9 cellular contexts compared by ENCODE assay signal in the genomic region with DNA sequence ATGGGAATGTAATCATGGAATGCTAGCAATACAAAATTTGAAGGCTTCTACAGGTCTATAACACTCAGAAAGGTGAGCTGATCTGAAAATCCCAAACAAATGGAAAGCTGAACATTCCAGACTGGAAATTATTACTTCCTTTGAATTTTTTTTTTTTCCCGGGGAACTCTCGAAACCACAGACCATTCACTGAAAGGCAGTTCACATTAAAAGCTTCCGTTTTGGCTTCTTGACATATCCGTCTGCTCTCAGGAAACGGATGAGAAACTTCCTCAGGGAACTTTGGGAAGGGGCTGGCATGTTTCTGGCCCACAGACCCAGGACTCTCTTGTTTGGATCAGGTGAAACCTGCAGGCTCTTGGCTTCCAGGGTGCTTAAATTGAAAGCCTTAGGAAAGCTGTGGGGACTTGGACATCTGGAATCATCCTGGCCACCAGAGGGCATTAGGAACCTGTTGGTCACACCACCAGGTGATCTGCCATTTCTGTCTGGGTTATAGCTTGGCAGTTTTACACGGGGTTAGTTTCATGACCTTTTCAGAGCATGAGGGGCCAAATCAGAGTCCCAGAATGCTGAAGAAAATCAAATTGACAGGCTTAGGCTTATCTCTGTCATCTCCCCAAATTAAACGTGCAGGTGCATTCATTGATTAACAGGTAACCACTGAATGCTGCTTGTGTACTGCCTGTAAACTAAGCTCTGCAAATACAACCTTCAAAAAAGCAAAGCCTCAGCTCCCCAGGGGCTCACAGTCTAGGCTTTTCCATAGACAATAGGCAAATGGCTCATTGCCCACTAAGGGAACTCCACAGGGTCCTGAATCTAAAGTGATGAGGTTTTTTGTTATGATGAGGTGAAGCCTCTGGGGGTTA. TPM values are rescaled to one million over a fixed set of nuclear protein-coding genes. Genes with fewer than 3 reads are reported as not detected.
DNase-seq lines count a peak whose midpoint lies in the region; FAIRE-seq and TF ChIP-seq lines count a peak whose summit lies in the region.
"Had no signal": no experiment of that assay in that cellular context is flagged by ENCODE, and none has a peak within 500 bp of the region (broad histone marks: within the 10 kb centered on the region; RNA-seq: fewer than 3 reads in every experiment).

No MANE protein-coding gene starts in this region.

- DNase-seq in AG08395 (ENCODE audit: low spot score) (peak; percentile 75), GM18507 (ENCODE audit: extremely low spot score, insufficient read length, low read depth) (no peak), Karpas-422 (peak; percentile 83), SK-N-DZ (ENCODE audit: low spot score) (peak; percentile 59), right atrium auricular region (ENCODE audit: low spot score) (no peak), cortex of kidney (lab: John Stamatoyannopoulos, UW) (no peak)
- DNase-seq in activated naive CD4-positive, alpha-beta T cell treated with anti-CD3 and anti-CD28 coated beads, Interleukin-2, amount 50 U/mL, for 16 hours = peak; percentile 46

- no peaks in the 10 kb centered on the region for H3K36me3 ChIP-seq in Karpas-422 (ENCODE audit: insufficient read depth, low read length)
- no peaks in the 10 kb centered on the region for H3K36me3 ChIP-seq in right atrium auricular region
- no peaks in the 10 kb centered on the region for H3K36me3 ChIP-seq in skeletal muscle satellite cell (ENCODE audit: insufficient read depth, low read length)

- peak; percentile 87 for FAIRE-seq in GM18507 (lab: Jason Lieb, UNC)

- H3K9me2 ChIP-seq in Karpas-422 (replicated peaks; ENCODE audit: insufficient read depth, low read length) = no peaks in the 10 kb centered on the region

- H3K79me2 ChIP-seq in Karpas-422 (ENCODE audit: low read length) = no peaks in the 10 kb centered on the region

- H3K9me3 ChIP-seq in Karpas-422 (ENCODE audit: low read length) = no peaks in the 10 kb centered on the region
- no peaks in the 10 kb centered on the region for H3K9me3 ChIP-seq in right atrium auricular region
- no peaks in the 10 kb centered on the region for H3K9me3 ChIP-seq in skeletal muscle satellite cell (replicated peaks; ENCODE audit: low read length)

- H3K27me3 ChIP-seq in Karpas-422 (ENCODE audit: low read length) (no peaks in the 10 kb centered on the region), right atrium auricular region (no peaks in the 10 kb centered on the region), skeletal muscle satellite cell (ENCODE audit: control insufficient read depth, insufficient read depth, low read length) (peaks cover 56% of the 10 kb centered on the region)

- H3K4me1 ChIP-seq in Karpas-422 (ENCODE audit: low read length) = peaks cover 70% of the 10 kb centered on the region
- peaks cover 0 to 16% of the 10 kb centered on the region in 2 donors for H3K4me1 ChIP-seq in right atrium auricular region
- H3K4me1 ChIP-seq in skeletal muscle satellite cell (ENCODE audit: control insufficient read depth, insufficient read depth, low read length) = no peaks in the 10 kb centered on the region

- TF ChIP-seq CTCF in right atrium auricular region (IDR thresholded peaks at IDR 0.05) = peak; percentile 32 to 71

- H3K9ac ChIP-seq in Karpas-422 (ENCODE audit: low read length) (peak overlapping the region; percentile 81), skeletal muscle satellite cell (ENCODE audit: low read depth, low read length) (no peak overlapping the region)

- H3K4me2 ChIP-seq in Karpas-422 (ENCODE audit: low read depth, low read length, poor library complexity, severe bottlenecking) = peak overlapping the region; percentile 88
- peak overlapping the region; percentile 53 for H3K4me2 ChIP-seq in skeletal muscle satellite cell (ENCODE audit: low read length)

- peak overlapping the region; percentile 61 for H3K4me3 ChIP-seq in Karpas-422 (ENCODE audit: low read length)
- H3K4me3 ChIP-seq in right atrium auricular region = no peak overlapping the region
- H3K4me3 ChIP-seq in skeletal muscle satellite cell (ENCODE audit: low read length) = no peak overlapping the region
- H3K4me3 ChIP-seq: skin epidermis had no signal

- no peaks in the 10 kb centered on the region for H4K20me1 ChIP-seq in Karpas-422 (ENCODE audit: insufficient read depth, low read depth, low read length)

- no peak overlapping the region for H2AFZ ChIP-seq in Karpas-422 (ENCODE audit: low read length)

- peak overlapping the region; percentile 99 for H3K27ac ChIP-seq in Karpas-422 (ENCODE audit: low read length)
- no peak overlapping the region for H3K27ac ChIP-seq in right atrium auricular region
- H3K27ac ChIP-seq: skin epidermis had no signal

RNA-seq across cellular contexts. Expression of gene GRAMD1B, which starts 22.7 kb away (rescaled TPM):
- total RNA-seq in Karpas-422 (2014; rRNA removed; shearing (Covaris generic); ENCODE audit: low replicate concordance) = 59.9 and 79.0 TPM in 2 replicates
- 2.2 and 6.2 TPM in 2 replicates for polyA plus RNA-seq in SK-N-DZ (2014; cell fraction: cytosol; rRNA removed)
- 9.0 and 11.8 TPM in 2 replicates for polyA plus RNA-seq in SK-N-DZ (2014; cell fraction: nucleus; rRNA removed)
- total RNA-seq in right atrium auricular region = 1 to 10 TPM; 3.1 to 3.8 TPM
- 0.25 and 1.5 TPM in 2 replicates for total RNA-seq in skeletal muscle satellite cell (2012; rRNA removed)

Comparison
In these comparisons a context has a peak if more than half of its experiments do, and no peak if none do; other contexts are left out.
1. DNase-seq: peak in AG08395 (single experiment), Karpas-422 (single experiment), SK-N-DZ (single experiment) and activated naive CD4-positive, alpha-beta T cell treated with anti-CD3 and anti-CD28 coated beads, Interleukin-2, amount 50 U/mL, for 16 hours (single experiment); none in GM18507 (single experiment), right atrium auricular region (single experiment) and cortex of kidney (single experiment).
2. RNA of gene GRAMD1B, which starts 22.7 kb away (total RNA-seq): 59.9 to 79.0 TPM in Karpas-422; 3.1 to 3.8 TPM in right atrium auricular region; every median in the first group is over 10 times any median in the second.